Comparison of ENCODE assay signal across 8 cellular contexts in genomic region chr1:160284220-160284781, GRCh38. TPM values are rescaled to one million over a fixed set of nuclear protein-coding genes. Genes with fewer than 3 reads are reported as not detected.
A peak's percentile ranks its signal among the peaks of the same experiment; 100 is the strongest.
DNase-seq lines count a peak whose midpoint lies in the region; ATAC-seq and TF ChIP-seq lines count a peak whose summit lies in the region.

No MANE protein-coding gene starts in this region.

- H3K27ac ChIP-seq in 22Rv1 (peak overlapping the region; percentile 63), uterus (peak overlapping the region; percentile 85 to 90)

- H3K36me3 Mint-ChIP-seq in T-helper 17 cell (ENCODE audit: low read depth) = peaks cover 11% of the 10 kb centered on the region
- peaks cover 36% of the 10 kb centered on the region for H3K36me3 Mint-ChIP-seq in endothelial cell (ENCODE audit: low read depth, unreplicated experiment)

- H3K4me1 Mint-ChIP-seq in T-helper 17 cell = peaks cover 24% of the 10 kb centered on the region
- H3K4me1 Mint-ChIP-seq in endothelial cell (ENCODE audit: unreplicated experiment) = peaks cover 22% of the 10 kb centered on the region

- H3K4me3 Mint-ChIP-seq in T-helper 17 cell (peak overlapping the region; percentile 98), endothelial cell (ENCODE audit: unreplicated experiment) (peak overlapping the region; percentile 93)

- DNase-seq in GM12865 (ENCODE audit: low read depth) = peak; percentile 27
- DNase-seq in T-helper 17 cell = no peak
- DNase-seq in endothelial cell (ENCODE audit: low spot score) = peak; percentile 16
- peak; percentile 17 for DNase-seq in midbrain (lab: John Stamatoyannopoulos, UW)
- DNase-seq in uterus = no peak
- DNase-seq in stimulated activated naive CD4-positive, alpha-beta T cell (lab: John Stamatoyannopoulos, UW) = no peak

- H3K27ac Mint-ChIP-seq in T-helper 17 cell = peak overlapping the region; percentile 94
- H3K27ac Mint-ChIP-seq in endothelial cell (ENCODE audit: unreplicated experiment) = peak overlapping the region; percentile 92

- peak; percentile 10 for ATAC-seq in HG03571 (IDR thresholded peaks at IDR 0.05; ENCODE audit: unreplicated experiment)
- peak; percentile 30 for ATAC-seq in T-helper 17 cell

- no peaks in the 10 kb centered on the region for H3K36me3 ChIP-seq in uterus

- H3K27me3 Mint-ChIP-seq in T-helper 17 cell (no peaks in the 10 kb centered on the region), endothelial cell (ENCODE audit: unreplicated experiment) (peaks cover 2% of the 10 kb centered on the region)

- intact Hi-C loops in uterus (cut with DNase I; ENCODE audit: low total_unique reads) = no loop called here

- H3K9me3 Mint-ChIP-seq in endothelial cell (ENCODE audit: unreplicated experiment) = no peaks in the 10 kb centered on the region

- peaks cover 0 to 8% of the 10 kb centered on the region in 2 donors for H3K4me1 ChIP-seq in uterus

- TF ChIP-seq POLR2A in uterus (IDR thresholded peaks at IDR 0.05) = no peak

- no peaks in the 10 kb centered on the region for H3K27me3 ChIP-seq in uterus

- H3K4me3 ChIP-seq in GM12865 (ENCODE audit: low read depth, low read length) (peak overlapping the region; percentile 100), uterus (peak overlapping the region; percentile 89 to 93)

- TF ChIP-seq CTCF in 22Rv1 (IDR thresholded peaks at IDR 0.05) (no peak), GM12865 (IDR thresholded peaks at IDR 0.05; ENCODE audit: insufficient read depth, low read depth, low read length, missing control alignments) (no peak), endothelial cell (IDR thresholded peaks at IDR 0.05; ENCODE audit: unreplicated experiment) (no peak), uterus (IDR thresholded peaks at IDR 0.05) (no peak)

- no peaks in the 10 kb centered on the region for H3K9me3 ChIP-seq in T-helper 17 cell (ENCODE audit: control insufficient read depth, low read length, poor library complexity, severe bottlenecking)
- no peaks in the 10 kb centered on the region for H3K9me3 ChIP-seq in uterus

RNA-seq across cellular contexts. Expression of gene PEX19, which starts 0.6 kb away (rescaled TPM):
- total RNA-seq in T-helper 17 cell (10 to 100 TPM; 28.9 to 34.7 TPM), endothelial cell (ENCODE audit: unreplicated experiment) (61.7 TPM), uterus (10 to 100 TPM; 45.1 to 77.5 (median 59.8) TPM)

RNA-seq across cellular contexts. Expression of gene DCAF8, which starts 22.0 kb away (rescaled TPM):
- total RNA-seq in T-helper 17 cell (100 to 1,000 TPM; 167 to 178 TPM), endothelial cell (ENCODE audit: unreplicated experiment) (134 TPM), uterus (100 to 1,000 TPM in 2 of 4 donors, 10 to 100 TPM in 2; 36.8 to 167 (median 94.8) TPM)

RNA-seq across cellular contexts. Expression of gene COPA, which starts 58.7 kb away (rescaled TPM):
- total RNA-seq in T-helper 17 cell (100 to 1,000 TPM; 122 to 143 TPM), endothelial cell (ENCODE audit: unreplicated experiment) (178 TPM), uterus (100 to 1,000 TPM in 2 of 4 donors, 10 to 100 TPM in 2; 71.2 to 211 (median 130) TPM)

RNA-seq across cellular contexts. Expression of gene NCSTN, which starts 58.9 kb away (rescaled TPM):
- total RNA-seq in T-helper 17 cell (10 to 100 TPM; 63.3 to 65.6 TPM), endothelial cell (ENCODE audit: unreplicated experiment) (115 TPM), uterus (10 to 100 TPM; 18.2 to 69.1 (median 56.4) TPM)

Comparison
In these comparisons a context has a peak if more than half of its experiments do, and no peak if none do; other contexts are left out.
1. DNase-seq: peak in GM12865 (single experiment), endothelial cell (single experiment) and midbrain (single experiment); none in T-helper 17 cell (0 of 3), uterus (0 of 2) and stimulated activated naive CD4-positive, alpha-beta T cell (0 of 6).